ENCODE assay signal across 8 cellular contexts in the genomic region with DNA sequence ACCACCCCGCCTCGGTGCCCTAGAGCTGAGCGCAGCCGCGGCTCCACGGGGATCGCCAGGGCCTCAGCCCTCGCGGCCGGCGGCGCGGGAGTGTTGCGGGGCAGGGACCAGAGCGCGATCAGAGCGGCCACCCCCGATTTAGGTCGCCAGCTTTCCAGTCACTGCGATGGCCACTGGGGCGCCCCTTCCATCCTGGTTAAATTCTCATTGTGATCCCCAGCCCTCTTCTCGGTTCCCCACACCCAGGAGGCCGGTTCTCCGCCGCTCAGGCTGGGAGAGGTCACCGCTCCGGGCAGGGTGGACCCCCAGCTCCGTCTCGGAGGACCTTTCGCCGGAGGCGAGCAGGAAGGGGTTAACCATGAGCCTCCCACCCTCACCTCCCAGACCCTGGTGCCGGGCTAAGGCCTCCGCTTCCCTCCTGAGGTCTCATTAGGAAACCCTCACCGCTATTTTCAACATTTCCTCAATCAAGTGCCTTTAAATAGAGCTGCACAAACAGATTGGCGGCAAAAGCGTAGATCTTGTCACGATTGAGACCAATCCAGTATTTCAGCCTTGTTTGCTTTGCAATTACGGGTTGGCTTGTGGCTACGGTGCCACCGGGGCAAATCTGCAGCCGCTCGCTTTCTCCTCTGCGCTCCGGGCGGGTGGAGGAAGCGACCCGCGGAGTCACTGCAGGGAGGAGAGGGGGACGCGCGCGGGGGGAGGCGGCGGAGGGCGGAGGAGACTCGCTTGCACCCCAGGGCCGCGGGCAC.
A peak's percentile ranks its signal among the peaks of the same experiment; 100 is the strongest.
DNase-seq lines count a peak whose midpoint lies in the region; ATAC-seq and TF ChIP-seq lines count a peak whose summit lies in the region.

No MANE protein-coding gene starts in this region.

- TF ChIP-seq CTCF in coronary artery (IDR thresholded peaks at IDR 0.05) = no peak

- H3K4me1 ChIP-seq in muscle layer of colon (ENCODE audit: insufficient read depth, low read length) = peaks cover 51% of the 10 kb centered on the region

- H3K9ac ChIP-seq in muscle layer of colon (ENCODE audit: low read length) = no peak overlapping the region

- peak overlapping the region; percentile 76 to 78 for H3K27ac ChIP-seq in coronary artery
- H3K27ac ChIP-seq in muscle layer of colon (ENCODE audit: low read depth, low read length) = peak overlapping the region; percentile 97

- peak; percentile 26 for DNase-seq in ELF-1 (ENCODE audit: low read depth, low spot score)
- peak in 2 of 3 experiments; percentile 81 to 93 for DNase-seq in NCI-H1417 (lab: John Stamatoyannopoulos, UW)
- DNase-seq in coronary artery (ENCODE audit: low spot score) = no peak
- no peak for DNase-seq in NCI-H2196 (lab: John Stamatoyannopoulos, UW; ENCODE audit: unreplicated experiment)
- DNase-seq in NCI-H2196 treated with DMSO at 0.1 percent for 48 hours (lab: John Stamatoyannopoulos, UW; ENCODE audit: unreplicated experiment) = no peak

- H3K27me3 ChIP-seq in muscle layer of colon (ENCODE audit: control insufficient read depth in 1 of 2, insufficient read depth in 2 of 2, low read length in 2 of 2) = peaks cover 0 to 5% of the 10 kb centered on the region in 2 donors

- no peaks in the 10 kb centered on the region for H3K9me3 ChIP-seq in muscle layer of colon (ENCODE audit: low read length)

- H3K4me3 ChIP-seq in coronary artery (peak overlapping the region; percentile 71), muscle layer of colon (ENCODE audit: low read depth in 1 of 2, low read length in 2 of 2) (peak overlapping the region; percentile 59)

- peaks cover 9% of the 10 kb centered on the region for H3K36me3 ChIP-seq in muscle layer of colon (ENCODE audit: insufficient read depth, low read length)

- ATAC-seq in HG03097 (IDR thresholded peaks at IDR 0.05; ENCODE audit: low FRiP score, unreplicated experiment) = no peak
- ATAC-seq in GM21381 (IDR thresholded peaks at IDR 0.05; ENCODE audit: unreplicated experiment) = no peak

Comparison
In these comparisons a context has a peak if more than half of its experiments do, and no peak if none do; other contexts are left out.
1. DNase-seq: peak in ELF-1 (single experiment) and NCI-H1417 (2 of 3); none in coronary artery (single experiment), NCI-H2196 (single experiment) and NCI-H2196 treated with DMSO at 0.1 percent for 48 hours (single experiment).